ENCODE assay signal across 8 cellular contexts in the genomic region with DNA sequence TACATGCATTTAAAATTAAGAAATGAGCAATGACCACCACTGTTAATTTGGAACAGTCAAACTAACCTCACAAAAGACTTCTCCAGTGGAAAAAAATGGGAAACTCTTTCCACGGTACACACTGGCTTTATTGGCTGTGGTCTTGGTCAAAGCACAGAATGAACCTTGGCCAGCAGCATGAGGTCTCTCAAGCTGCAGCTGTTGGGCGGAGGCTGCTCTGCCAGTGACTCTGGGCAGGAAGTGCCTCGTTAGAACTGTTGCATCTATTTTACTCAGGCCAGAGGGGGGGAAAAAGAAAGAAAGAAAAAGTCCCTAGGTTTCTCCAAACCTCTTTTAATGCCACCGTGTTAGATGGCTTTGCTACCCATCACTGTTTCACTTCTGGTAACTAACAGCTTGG.
A peak's percentile ranks its signal among the peaks of the same experiment; 100 is the strongest.
DNase-seq lines count a peak whose midpoint lies in the region; ATAC-seq and TF ChIP-seq lines count a peak whose summit lies in the region.

No MANE protein-coding gene starts in this region.

- no peaks in the 10 kb centered on the region for H3K4me1 ChIP-seq in A673 (ENCODE audit: insufficient read depth, low read length, poor library complexity, severe bottlenecking)

- H3K36me3 Mint-ChIP-seq in effector memory CD8-positive, alpha-beta T cell (ENCODE audit: insufficient read depth), result no peaks in the 10 kb centered on the region

- TF ChIP-seq POLR2A in GM18505 (IDR thresholded peaks at IDR 0.05; ENCODE audit: borderline replicate concordance, extremely low read depth, insufficient read depth, insufficient read length), result no peak

- no peaks in the 10 kb centered on the region for H3K36me3 ChIP-seq in A673 (ENCODE audit: insufficient read depth, low read length, poor library complexity, severe bottlenecking)

- H3K4me1 Mint-ChIP-seq in effector memory CD8-positive, alpha-beta T cell (ENCODE audit: low read depth in 2 of 2), result peaks cover 5 to 6% of the 10 kb centered on the region in 2 donors

- H3K4me3 ChIP-seq in A673 (ENCODE audit: low read depth, low read length, poor library complexity, severe bottlenecking), result no peak overlapping the region

- no peaks in the 10 kb centered on the region for H3K9me3 ChIP-seq in A673 (ENCODE audit: low read depth, low read length, poor library complexity, severe bottlenecking)

- no TSS peak for BruUV-seq in A673 (replicated peaks; lab: Mats Ljungman, UMichigan)

- no peaks in the 10 kb centered on the region for H3K9me3 Mint-ChIP-seq in effector memory CD8-positive, alpha-beta T cell

- no peaks in the 10 kb centered on the region for H3K27me3 Mint-ChIP-seq in effector memory CD8-positive, alpha-beta T cell

- POLR2A ChIA-PET in A673 (lab: Charles Lee; ENCODE audit: low non-redundant PET), result no interaction called here

- no peak overlapping the region for H3K27ac ChIP-seq in A673 (ENCODE audit: low read depth, low read length, poor library complexity, severe bottlenecking)

- CTCF ChIA-PET in A673 (lab: Charles Lee), result no interaction called here

- intact Hi-C loops in A673 (cut with micrococcal nuclease; ENCODE audit: unreplicated experiment), result no loop called here

- peak; percentile 95 for ATAC-seq in GM19397 (IDR thresholded peaks at IDR 0.05; ENCODE audit: unreplicated experiment)
- peak; percentile 93 for ATAC-seq in HG03460 (IDR thresholded peaks at IDR 0.05; ENCODE audit: unreplicated experiment)
- ATAC-seq in effector memory CD8-positive, alpha-beta T cell (replicated peaks), result peak; percentile 22
- no peak for ATAC-seq in HG02970 (IDR thresholded peaks at IDR 0.05; ENCODE audit: low FRiP score, unreplicated experiment)
- no peak for ATAC-seq in GM18505 (IDR thresholded peaks at IDR 0.05; ENCODE audit: unreplicated experiment)

- no peaks in the 10 kb centered on the region for H3K27me3 ChIP-seq in A673 (replicated peaks; ENCODE audit: insufficient read depth, low read depth, low read length, poor library complexity)

- peak overlapping the region; percentile 21 to 29 for H3K27ac Mint-ChIP-seq in effector memory CD8-positive, alpha-beta T cell

- no peak overlapping the region for H3K4me3 Mint-ChIP-seq in effector memory CD8-positive, alpha-beta T cell

- no peak for TF ChIP-seq CTCF in A673 (conservative IDR thresholded peaks at IDR 0.05; ENCODE audit: low read depth, low read length)

- DNase-seq in A673 (ENCODE audit: low spot score), result peak; percentile 11
- DNase-seq in effector memory CD8-positive, alpha-beta T cell, result no peak
- DNase-seq in superior temporal gyrus (ENCODE audit: extremely low spot score), result peak; percentile 36
- DNase-seq in AML-193 (lab: John Stamatoyannopoulos, UW), result no peak

Comparison
In these comparisons a context has a peak if more than half of its experiments do, and no peak if none do; other contexts are left out.
1. DNase-seq: peak in A673 (single experiment) and superior temporal gyrus (single experiment); none in effector memory CD8-positive, alpha-beta T cell (0 of 3) and AML-193 (0 of 2).
2. ATAC-seq: peak in GM19397 (single experiment), HG03460 (single experiment) and effector memory CD8-positive, alpha-beta T cell (single experiment); none in HG02970 (single experiment) and GM18505 (single experiment).